In genomic region chr1:245875581-245876263, GRCh38 we compare ENCODE assay signal across 19 cellular contexts.
DNase-seq lines count a peak whose midpoint lies in the region; ATAC-seq, FAIRE-seq and TF ChIP-seq lines count a peak whose summit lies in the region.
"Had no signal": no experiment of that assay in that cellular context is flagged by ENCODE, and none has a peak within 500 bp of the region (broad histone marks: within the 10 kb centered on the region; RNA-seq: fewer than 3 reads in every experiment).

No MANE protein-coding gene starts in this region.

- POLR2A ChIA-PET in K562 (lab: Yijun Ruan, JAX) = interaction anchor here (1.2 to 1.7 kb wide), 2 partner anchors 13 to 30 kb away, joined by 3 to 11 read pairs; no protein-coding TSS in a partner anchor

- intact Hi-C loops in K562 (cut with micrococcal nuclease) = no loop called here
- intact Hi-C loops in lower lobe of right lung (cut with DNase I) = no loop called here
- intact Hi-C loops in head of caudate nucleus (cut with DNase I) = no loop called here

- in situ Hi-C loops in K562 (cut with MboI) = no loop called here

- CTCF ChIA-PET in K562 (lab: Yijun Ruan, JAX; ENCODE audit: low intra/inter-chr PET ratio) = no interaction called here

- H3K79me2 ChIP-seq in K562 (ENCODE audit: control insufficient read depth, insufficient read depth, low read length) = peaks cover 15% of the 10 kb centered on the region; the same call in 2 of the 3 replicates

- H3K36me3 ChIP-seq in K562 (ENCODE audit: control insufficient read depth, insufficient read depth, low read length) (peaks cover 62% of the 10 kb centered on the region), lower lobe of right lung (no peaks in the 10 kb centered on the region)
- H3K36me3 ChIP-seq: heart left ventricle, neutrophil had no signal

- no peaks in the 10 kb centered on the region for H3K27me3 ChIP-seq in K562 (ENCODE audit: control insufficient read depth in 2 of 2, insufficient read depth in 2 of 2, low read length in 2 of 2)
- H3K27me3 ChIP-seq in lower lobe of right lung (ENCODE audit: low read depth) = no peaks in the 10 kb centered on the region
- H3K27me3 ChIP-seq: heart left ventricle, neutrophil had no signal

- no peak for TF ChIP-seq RAD21 in K562 (CRISPR knock-in tag; conservative IDR thresholded peaks at IDR 0.05 in 1 of 2, IDR thresholded peaks at IDR 0.05 in 1 of 2)

- FAIRE-seq in K562 (lab: Jason Lieb, UNC) = no peak
- FAIRE-seq: islet of Langerhans, TTC549 had no signal

- H2AFZ ChIP-seq in K562 (ENCODE audit: low read depth, low read length) = no peak overlapping the region
- H2AFZ ChIP-seq: PC-9 had no signal

- H3K4me3 ChIP-seq in K562 (no peak overlapping the region), lower lobe of right lung (no peak overlapping the region)
- H3K4me3 ChIP-seq: PC-9 had no signal

- H3K9me3 ChIP-seq in K562 (replicated peaks; ENCODE audit: control insufficient read depth, insufficient read depth, low read depth, low read length) (no peaks in the 10 kb centered on the region), lower lobe of right lung (no peaks in the 10 kb centered on the region)
- H3K9me3 ChIP-seq: heart left ventricle, neutrophil had no signal

- TF ChIP-seq POLR2A in K562 (conservative IDR thresholded peaks at IDR 0.05) = no peak

- TF ChIP-seq CTCF in K562 (IDR thresholded peaks at IDR 0.05 in 2 of 3, conservative IDR thresholded peaks at IDR 0.05 in 1 of 3; ENCODE audit: insufficient read depth in 2 of 3, low read depth in 1 of 3, low read length in 3 of 3) (no peak), lower lobe of right lung (IDR thresholded peaks at IDR 0.05) (no peak)

- H3K9ac ChIP-seq in K562 (ENCODE audit: insufficient read depth in 1 of 2, low read depth in 2 of 2, low read length in 2 of 2) = no peak overlapping the region

- H4K20me1 ChIP-seq in K562 (replicated peaks; ENCODE audit: control insufficient read depth, insufficient read depth, low read length) = no peaks in the 10 kb centered on the region

- TF ChIP-seq EP300 in K562 (IDR thresholded peaks at IDR 0.05; ENCODE audit: low read length) = no peak

- WGBS in K562 (ENCODE audit: insufficient coverage, low coverage, missing lambda C conversion rate) = 61% methylated on average over 4 of the region's 4 CpGs

- no peaks in the 10 kb centered on the region for H3K9me1 ChIP-seq in K562 (ENCODE audit: control insufficient read depth, insufficient read depth, low read length)

- peak overlapping the region; percentile 32; the same call in 1 of the 2 replicates for H3K4me2 ChIP-seq in K562 (ENCODE audit: insufficient read depth, low read length)
- H3K4me2 ChIP-seq: PC-9 had no signal

- H3K4me1 ChIP-seq in K562 (replicated peaks in 1 of 2; ENCODE audit: control insufficient read depth in 2 of 2, insufficient read depth in 2 of 2, low read length in 2 of 2) (peaks cover 10 to 28% of the 10 kb centered on the region in 2 experiments; a peak in 4 of 5 replicates), lower lobe of right lung (peaks cover 33% of the 10 kb centered on the region)

- BruUV-seq in K562 (replicated peaks; lab: Mats Ljungman, UMichigan) = no TSS peak

- peak; percentile 70 for ATAC-seq in GM18508 (IDR thresholded peaks at IDR 0.05; ENCODE audit: insufficient read depth, unreplicated experiment)
- peak; percentile 68 for ATAC-seq in HG02943 (IDR thresholded peaks at IDR 0.05; ENCODE audit: low read depth, unreplicated experiment)
- ATAC-seq in K562 = peak; percentile 8; the same call in 1 of the 3 replicates
- no peak for ATAC-seq in lower lobe of right lung
- no peak for ATAC-seq in GM21515 (IDR thresholded peaks at IDR 0.05; ENCODE audit: unreplicated experiment)
- ATAC-seq: stimulated activated naive CD8-positive, alpha-beta T cell treated with anti-CD3 and anti-CD28 coated beads, Interleukin-15, amount 100 ng/mL, for 72 hours had no signal

- H3K27ac ChIP-seq in K562 (ENCODE audit: extremely low read depth, low read depth, low read length) (peak overlapping the region; percentile 59; the same call in 1 of the 3 replicates), lower lobe of right lung (peak overlapping the region; percentile 68)
- H3K27ac ChIP-seq: neutrophil, PC-9 had no signal

- no peak for DNase-seq in K562 (ENCODE audit: extremely low read depth in 1 of 4, low spot score in 3 of 4)
- DNase-seq in lower lobe of right lung = no peak
- no peak for DNase-seq in head of caudate nucleus
- DNase-seq in COLO829 (ENCODE audit: low spot score) = no peak
- no peak for DNase-seq in mucosa of gallbladder (ENCODE audit: low spot score)
- DNase-seq: activated CD4-positive, alpha-beta T cell treated with anti-CD3 and anti-CD28 coated beads, Interleukin-2, amount 10 ng/mL, durations not matched to agents 7 days and 5 days; activated naive CD4-positive, alpha-beta T cell treated with Interleukin-2 at 50 U/mL for 16 hours; Kasumi-1; NCI-H2171; PC-9; stimulated activated CD4-positive, alpha-beta T cell treated with anti-CD3 and anti-CD28 coated beads, Interleukin-1b, Interleukin-23, amount 100 ng/mL, for 48 hours; stimulated activated naive CD8-positive, alpha-beta T cell treated with anti-CD3 and anti-CD28 coated beads, Interleukin-15, amount 100 ng/mL, for 72 hours had no signal

TF ChIP-seq in K562, 482 proteins besides CTCF, POLR2A, EP300 and RAD21:
- no peak for TF ChIP-seq ZNF24 (IDR thresholded peaks at IDR 0.05)
- TF ChIP-seq ZBTB1 (CRISPR knock-in tag; IDR thresholded peaks at IDR 0.05; ENCODE audit: borderline replicate concordance, low read depth) = no peak
- no peak for TF ChIP-seq SMAD2 (IDR thresholded peaks at IDR 0.05; ENCODE audit: low read depth, low read length)
- TF ChIP-seq CCAR2 (IDR thresholded peaks at IDR 0.05; ENCODE audit: low read depth, low read length) = no peak
- TF ChIP-seq, protein P1, sequence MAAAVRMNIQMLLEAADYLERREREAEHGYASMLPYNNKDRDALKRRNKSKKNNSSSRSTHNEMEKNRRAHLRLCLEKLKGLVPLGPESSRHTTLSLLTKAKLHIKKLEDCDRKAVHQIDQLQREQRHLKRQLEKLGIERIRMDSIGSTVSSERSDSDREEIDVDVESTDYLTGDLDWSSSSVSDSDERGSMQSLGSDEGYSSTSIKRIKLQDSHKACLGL (CRISPR knock-in tag; IDR thresholded peaks at IDR 0.05; ENCODE audit: borderline replicate concordance, poor library complexity, severe bottlenecking) = no peak
- no peak for TF ChIP-seq ZBTB43 (CRISPR knock-in tag; IDR thresholded peaks at IDR 0.05)
- TF ChIP-seq SMARCA5 (IDR thresholded peaks at IDR 0.05) = no peak

Comparison
In these comparisons a context has a peak if more than half of its experiments do, and no peak if none do; other contexts are left out.
1. ATAC-seq: peak in GM18508 (single experiment), HG02943 (single experiment) and K562 (single experiment); none in lower lobe of right lung (0 of 2) and GM21515 (single experiment).